Comparison of ENCODE assay signal across 1 cellular context in the genomic region with DNA sequence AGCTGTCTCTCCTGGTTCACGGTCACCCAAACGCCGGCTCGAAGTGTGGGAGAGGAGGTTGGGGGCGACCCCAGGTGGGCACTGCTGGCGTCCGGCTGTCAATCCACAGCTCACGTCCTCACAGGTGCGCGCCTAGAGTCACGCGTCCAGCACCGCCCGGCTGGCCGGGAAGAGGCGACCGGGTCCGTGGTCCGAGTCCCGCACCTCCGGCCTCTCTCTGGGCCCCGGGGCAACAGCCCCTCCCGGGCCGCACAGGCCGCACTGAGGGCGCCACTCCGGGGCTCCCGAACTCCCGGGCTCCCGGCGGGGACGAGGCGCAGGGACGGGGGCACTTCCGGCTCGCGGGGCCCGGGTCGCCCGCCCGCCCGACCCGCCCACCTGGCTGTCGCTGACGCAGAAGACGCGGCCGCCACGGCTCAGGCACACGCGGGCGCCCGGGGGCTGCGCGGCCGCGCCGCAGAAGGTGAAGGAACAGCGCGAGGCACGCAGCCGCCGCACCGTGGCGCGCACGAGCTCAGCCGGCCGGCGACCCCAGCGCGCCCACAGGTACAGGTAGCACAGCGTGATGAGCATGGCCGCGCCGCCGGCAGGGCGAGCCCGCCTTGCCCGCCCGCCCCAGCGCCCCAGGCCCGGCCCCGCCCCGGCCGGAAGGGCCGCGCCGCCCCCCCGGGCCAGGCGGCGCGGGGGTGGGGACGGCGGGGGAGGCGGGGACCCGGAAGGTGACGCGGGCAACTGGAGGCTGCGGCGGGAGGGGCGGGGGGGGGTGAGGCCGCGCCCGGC.
TF ChIP-seq lines count a peak whose summit lies in the region.

A gene (minus strand): TSS at position 604 of the 780 bp plus-strand sequence. CDS start 31 bp downstream, at position 573.

TF ChIP-seq in K562, 482 proteins besides CTCF, POLR2A, EP300 and RAD21 (continued from another document):
- TF ChIP-seq XRCC5 (IDR thresholded peaks at IDR 0.05; ENCODE audit: low read depth, low read length) (no peak), WHSC1 (IDR thresholded peaks at IDR 0.05; ENCODE audit: low read length) (no peak), ZNF695 (CRISPR knock-in tag; IDR thresholded peaks at IDR 0.05) (no peak), ZNF79 (CRISPR knock-in tag; IDR thresholded peaks at IDR 0.05; ENCODE audit: low read depth) (no peak), PHB (CRISPR knock-in tag; IDR thresholded peaks at IDR 0.05) (0 out of 2 replicates have a peak, but pooled peaks have one; percentile 65), NRF1 (conservative IDR thresholded peaks at IDR 0.05 in 1 of 2, IDR thresholded peaks at IDR 0.05 in 1 of 2) (peak in 1 of 2 experiments; percentile 54; a peak in 2 of 4 replicates), SP1 (CRISPR knock-in tag; IDR thresholded peaks at IDR 0.05) (0 out of 2 replicates have a peak, but pooled peaks have one; percentile 10), BMI1 (IDR thresholded peaks at IDR 0.05; ENCODE audit: low read length) (no peak), ZBTB8A (IDR thresholded peaks at IDR 0.05; ENCODE audit: partially characterized antibody) (no peak), NCOA6 (IDR thresholded peaks at IDR 0.05) (no peak), ZNF24 (IDR thresholded peaks at IDR 0.05) (no peak), ZNF146 (CRISPR knock-in tag; IDR thresholded peaks at IDR 0.05; ENCODE audit: unreplicated experiment) (no peak), FOXJ2 (tag; IDR thresholded peaks at IDR 0.05) (no peak), MTA2 (IDR thresholded peaks at IDR 0.05; ENCODE audit: low read depth) (no peak), ZNF696 (CRISPR knock-in tag; conservative IDR thresholded peaks at IDR 0.05) (no peak), CHD2 (IDR thresholded peaks at IDR 0.05; ENCODE audit: low read depth, low read length) (no peak), RBM14 (IDR thresholded peaks at IDR 0.05; ENCODE audit: borderline replicate concordance, insufficient read depth, low read depth, low read length) (0 out of 2 replicates have a peak, but pooled peaks have one; percentile 84), HIVEP1 (CRISPR knock-in tag; IDR thresholded peaks at IDR 0.05) (no peak), MEIS2 (IDR thresholded peaks at IDR 0.05; ENCODE audit: partially characterized antibody) (no peak), CBX2 (IDR thresholded peaks at IDR 0.05; ENCODE audit: insufficient read depth, low read length, poor library complexity, severe bottlenecking) (no peak), ZC3H8 (IDR thresholded peaks at IDR 0.05) (no peak), U2AF2 (optimal IDR thresholded peaks at IDR 0.05; ENCODE audit: low read depth, low read length) (no peak), BACH1 (tag; IDR thresholded peaks at IDR 0.05) (no peak), CAMTA2 (CRISPR knock-in tag; conservative IDR thresholded peaks at IDR 0.05) (no peak), MCM5 (IDR thresholded peaks at IDR 0.05; ENCODE audit: low read depth) (no peak), RFX7 (CRISPR knock-in tag; IDR thresholded peaks at IDR 0.05) (no peak)
- TF ChIP-seq, protein P1, sequence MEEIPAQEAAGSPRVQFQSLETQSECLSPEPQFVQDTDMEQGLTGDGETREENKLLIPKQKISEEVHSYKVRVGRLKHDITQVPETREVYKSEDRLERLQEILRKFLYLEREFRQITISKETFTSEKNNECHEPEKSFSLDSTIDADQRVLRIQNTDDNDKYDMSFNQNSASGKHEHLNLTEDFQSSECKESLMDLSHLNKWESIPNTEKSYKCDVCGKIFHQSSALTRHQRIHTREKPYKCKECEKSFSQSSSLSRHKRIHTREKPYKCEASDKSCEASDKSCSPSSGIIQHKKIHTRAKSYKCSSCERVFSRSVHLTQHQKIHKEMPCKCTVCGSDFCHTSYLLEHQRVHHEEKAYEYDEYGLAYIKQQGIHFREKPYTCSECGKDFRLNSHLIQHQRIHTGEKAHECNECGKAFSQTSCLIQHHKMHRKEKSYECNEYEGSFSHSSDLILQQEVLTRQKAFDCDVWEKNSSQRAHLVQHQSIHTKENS (CRISPR knock-in tag; IDR thresholded peaks at IDR 0.05) = no peak
- TF ChIP-seq, protein P2, sequence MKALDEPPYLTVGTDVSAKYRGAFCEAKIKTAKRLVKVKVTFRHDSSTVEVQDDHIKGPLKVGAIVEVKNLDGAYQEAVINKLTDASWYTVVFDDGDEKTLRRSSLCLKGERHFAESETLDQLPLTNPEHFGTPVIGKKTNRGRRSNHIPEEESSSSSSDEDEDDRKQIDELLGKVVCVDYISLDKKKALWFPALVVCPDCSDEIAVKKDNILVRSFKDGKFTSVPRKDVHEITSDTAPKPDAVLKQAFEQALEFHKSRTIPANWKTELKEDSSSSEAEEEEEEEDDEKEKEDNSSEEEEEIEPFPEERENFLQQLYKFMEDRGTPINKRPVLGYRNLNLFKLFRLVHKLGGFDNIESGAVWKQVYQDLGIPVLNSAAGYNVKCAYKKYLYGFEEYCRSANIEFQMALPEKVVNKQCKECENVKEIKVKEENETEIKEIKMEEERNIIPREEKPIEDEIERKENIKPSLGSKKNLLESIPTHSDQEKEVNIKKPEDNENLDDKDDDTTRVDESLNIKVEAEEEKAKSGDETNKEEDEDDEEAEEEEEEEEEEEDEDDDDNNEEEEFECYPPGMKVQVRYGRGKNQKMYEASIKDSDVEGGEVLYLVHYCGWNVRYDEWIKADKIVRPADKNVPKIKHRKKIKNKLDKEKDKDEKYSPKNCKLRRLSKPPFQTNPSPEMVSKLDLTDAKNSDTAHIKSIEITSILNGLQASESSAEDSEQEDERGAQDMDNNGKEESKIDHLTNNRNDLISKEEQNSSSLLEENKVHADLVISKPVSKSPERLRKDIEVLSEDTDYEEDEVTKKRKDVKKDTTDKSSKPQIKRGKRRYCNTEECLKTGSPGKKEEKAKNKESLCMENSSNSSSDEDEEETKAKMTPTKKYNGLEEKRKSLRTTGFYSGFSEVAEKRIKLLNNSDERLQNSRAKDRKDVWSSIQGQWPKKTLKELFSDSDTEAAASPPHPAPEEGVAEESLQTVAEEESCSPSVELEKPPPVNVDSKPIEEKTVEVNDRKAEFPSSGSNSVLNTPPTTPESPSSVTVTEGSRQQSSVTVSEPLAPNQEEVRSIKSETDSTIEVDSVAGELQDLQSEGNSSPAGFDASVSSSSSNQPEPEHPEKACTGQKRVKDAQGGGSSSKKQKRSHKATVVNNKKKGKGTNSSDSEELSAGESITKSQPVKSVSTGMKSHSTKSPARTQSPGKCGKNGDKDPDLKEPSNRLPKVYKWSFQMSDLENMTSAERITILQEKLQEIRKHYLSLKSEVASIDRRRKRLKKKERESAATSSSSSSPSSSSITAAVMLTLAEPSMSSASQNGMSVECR (CRISPR knock-in tag; IDR thresholded peaks at IDR 0.05) = peak; percentile 48
- TF ChIP-seq, protein P3, sequence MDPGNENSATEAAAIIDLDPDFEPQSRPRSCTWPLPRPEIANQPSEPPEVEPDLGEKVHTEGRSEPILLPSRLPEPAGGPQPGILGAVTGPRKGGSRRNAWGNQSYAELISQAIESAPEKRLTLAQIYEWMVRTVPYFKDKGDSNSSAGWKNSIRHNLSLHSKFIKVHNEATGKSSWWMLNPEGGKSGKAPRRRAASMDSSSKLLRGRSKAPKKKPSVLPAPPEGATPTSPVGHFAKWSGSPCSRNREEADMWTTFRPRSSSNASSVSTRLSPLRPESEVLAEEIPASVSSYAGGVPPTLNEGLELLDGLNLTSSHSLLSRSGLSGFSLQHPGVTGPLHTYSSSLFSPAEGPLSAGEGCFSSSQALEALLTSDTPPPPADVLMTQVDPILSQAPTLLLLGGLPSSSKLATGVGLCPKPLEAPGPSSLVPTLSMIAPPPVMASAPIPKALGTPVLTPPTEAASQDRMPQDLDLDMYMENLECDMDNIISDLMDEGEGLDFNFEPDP (CRISPR knock-in tag; IDR thresholded peaks at IDR 0.05) = no peak
- TF ChIP-seq, protein P4, sequence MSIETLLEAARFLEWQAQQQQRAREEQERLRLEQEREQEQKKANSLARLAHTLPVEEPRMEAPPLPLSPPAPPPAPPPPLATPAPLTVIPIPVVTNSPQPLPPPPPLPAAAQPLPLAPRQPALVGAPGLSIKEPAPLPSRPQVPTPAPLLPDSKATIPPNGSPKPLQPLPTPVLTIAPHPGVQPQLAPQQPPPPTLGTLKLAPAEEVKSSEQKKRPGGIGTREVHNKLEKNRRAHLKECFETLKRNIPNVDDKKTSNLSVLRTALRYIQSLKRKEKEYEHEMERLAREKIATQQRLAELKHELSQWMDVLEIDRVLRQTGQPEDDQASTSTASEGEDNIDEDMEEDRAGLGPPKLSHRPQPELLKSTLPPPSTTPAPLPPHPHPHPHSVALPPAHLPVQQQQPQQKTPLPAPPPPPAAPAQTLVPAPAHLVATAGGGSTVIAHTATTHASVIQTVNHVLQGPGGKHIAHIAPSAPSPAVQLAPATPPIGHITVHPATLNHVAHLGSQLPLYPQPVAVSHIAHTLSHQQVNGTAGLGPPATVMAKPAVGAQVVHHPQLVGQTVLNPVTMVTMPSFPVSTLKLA (conservative IDR thresholded peaks at IDR 0.05) = peak in 1 of 2 experiments; percentile 39; a peak in 2 of 4 replicates
- TF ChIP-seq, protein P5, sequence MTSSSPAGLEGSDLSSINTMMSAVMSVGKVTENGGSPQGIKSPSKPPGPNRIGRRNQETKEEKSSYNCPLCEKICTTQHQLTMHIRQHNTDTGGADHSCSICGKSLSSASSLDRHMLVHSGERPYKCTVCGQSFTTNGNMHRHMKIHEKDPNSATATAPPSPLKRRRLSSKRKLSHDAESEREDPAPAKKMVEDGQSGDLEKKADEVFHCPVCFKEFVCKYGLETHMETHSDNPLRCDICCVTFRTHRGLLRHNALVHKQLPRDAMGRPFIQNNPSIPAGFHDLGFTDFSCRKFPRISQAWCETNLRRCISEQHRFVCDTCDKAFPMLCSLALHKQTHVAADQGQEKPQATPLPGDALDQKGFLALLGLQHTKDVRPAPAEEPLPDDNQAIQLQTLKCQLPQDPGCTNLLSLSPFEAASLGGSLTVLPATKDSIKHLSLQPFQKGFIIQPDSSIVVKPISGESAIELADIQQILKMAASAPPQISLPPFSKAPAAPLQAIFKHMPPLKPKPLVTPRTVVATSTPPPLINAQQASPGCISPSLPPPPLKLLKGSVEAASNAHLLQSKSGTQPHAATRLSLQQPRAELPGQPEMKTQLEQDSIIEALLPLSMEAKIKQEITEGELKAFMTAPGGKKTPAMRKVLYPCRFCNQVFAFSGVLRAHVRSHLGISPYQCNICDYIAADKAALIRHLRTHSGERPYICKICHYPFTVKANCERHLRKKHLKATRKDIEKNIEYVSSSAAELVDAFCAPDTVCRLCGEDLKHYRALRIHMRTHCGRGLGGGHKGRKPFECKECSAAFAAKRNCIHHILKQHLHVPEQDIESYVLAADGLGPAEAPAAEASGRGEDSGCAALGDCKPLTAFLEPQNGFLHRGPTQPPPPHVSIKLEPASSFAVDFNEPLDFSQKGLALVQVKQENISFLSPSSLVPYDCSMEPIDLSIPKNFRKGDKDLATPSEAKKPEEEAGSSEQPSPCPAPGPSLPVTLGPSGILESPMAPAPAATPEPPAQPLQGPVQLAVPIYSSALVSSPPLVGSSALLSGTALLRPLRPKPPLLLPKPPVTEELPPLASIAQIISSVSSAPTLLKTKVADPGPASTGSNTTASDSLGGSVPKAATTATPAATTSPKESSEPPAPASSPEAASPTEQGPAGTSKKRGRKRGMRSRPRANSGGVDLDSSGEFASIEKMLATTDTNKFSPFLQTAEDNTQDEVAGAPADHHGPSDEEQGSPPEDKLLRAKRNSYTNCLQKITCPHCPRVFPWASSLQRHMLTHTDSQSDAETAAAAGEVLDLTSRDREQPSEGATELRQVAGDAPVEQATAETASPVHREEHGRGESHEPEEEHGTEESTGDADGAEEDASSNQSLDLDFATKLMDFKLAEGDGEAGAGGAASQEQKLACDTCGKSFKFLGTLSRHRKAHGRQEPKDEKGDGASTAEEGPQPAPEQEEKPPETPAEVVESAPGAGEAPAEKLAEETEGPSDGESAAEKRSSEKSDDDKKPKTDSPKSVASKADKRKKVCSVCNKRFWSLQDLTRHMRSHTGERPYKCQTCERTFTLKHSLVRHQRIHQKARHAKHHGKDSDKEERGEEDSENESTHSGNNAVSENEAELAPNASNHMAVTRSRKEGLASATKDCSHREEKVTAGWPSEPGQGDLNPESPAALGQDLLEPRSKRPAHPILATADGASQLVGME (CRISPR knock-in tag; IDR thresholded peaks at IDR 0.05) = no peak
- TF ChIP-seq, protein P6, sequence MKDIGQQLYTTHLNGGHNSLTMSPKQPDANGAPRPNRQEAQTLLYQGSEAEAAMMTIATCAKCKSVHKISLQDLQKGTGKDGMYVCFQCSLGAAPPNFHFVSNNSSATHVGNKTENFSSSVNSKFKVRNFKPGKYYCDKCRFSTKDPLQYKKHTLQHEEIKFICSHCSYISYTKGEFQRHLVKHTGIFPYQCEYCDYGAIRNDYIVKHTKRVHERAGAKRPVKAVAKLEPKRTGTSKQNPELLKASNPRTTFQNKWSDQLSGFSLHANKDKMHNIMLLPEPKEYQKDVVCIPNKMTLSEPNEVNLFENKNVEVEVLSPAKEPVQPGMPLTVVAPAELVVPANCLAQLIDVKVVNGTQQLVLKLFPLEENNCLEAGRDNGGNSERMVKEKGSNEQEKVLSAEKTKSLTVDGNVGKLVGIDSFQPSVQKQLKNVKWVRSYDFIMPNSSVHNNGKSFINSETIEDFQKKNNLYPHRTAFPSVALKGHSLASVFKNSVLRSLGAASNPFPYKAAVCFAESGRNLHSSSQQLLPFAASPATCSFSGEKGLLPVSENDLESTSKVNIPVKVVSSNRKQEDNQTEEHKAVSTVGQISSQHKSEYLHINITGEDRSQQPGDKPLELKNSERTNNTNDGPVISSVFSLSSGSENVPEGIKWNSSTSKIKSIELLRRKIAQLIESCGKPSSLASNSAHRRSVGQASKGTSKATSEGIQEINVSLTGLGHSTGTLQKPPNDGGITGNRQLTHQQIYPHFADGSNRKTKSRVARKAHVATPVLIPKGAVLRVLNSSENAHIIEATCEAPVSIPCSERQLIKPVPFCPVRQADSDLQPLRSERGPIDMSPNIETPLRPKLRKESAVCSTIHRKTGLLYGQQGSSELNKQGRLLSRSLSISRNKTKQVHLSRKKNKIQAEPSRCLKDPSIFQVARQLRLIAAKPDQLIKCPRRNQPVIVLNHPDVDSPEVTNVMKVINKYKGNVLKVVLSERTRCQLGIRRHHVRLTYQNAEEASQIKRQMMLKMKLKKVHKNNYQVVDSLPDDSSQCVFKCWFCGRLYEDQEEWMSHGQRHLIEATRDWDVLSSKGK (CRISPR knock-in tag; IDR thresholded peaks at IDR 0.05) = no peak
- TF ChIP-seq, protein P7, sequence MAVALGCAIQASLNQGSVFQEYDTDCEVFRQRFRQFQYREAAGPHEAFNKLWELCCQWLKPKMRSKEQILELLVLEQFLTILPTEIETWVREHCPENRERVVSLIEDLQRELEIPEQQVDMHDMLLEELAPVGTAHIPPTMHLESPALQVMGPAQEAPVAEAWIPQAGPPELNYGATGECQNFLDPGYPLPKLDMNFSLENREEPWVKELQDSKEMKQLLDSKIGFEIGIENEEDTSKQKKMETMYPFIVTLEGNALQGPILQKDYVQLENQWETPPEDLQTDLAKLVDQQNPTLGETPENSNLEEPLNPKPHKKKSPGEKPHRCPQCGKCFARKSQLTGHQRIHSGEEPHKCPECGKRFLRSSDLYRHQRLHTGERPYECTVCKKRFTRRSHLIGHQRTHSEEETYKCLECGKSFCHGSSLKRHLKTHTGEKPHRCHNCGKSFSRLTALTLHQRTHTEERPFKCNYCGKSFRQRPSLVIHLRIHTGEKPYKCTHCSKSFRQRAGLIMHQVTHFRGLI (CRISPR knock-in tag; IDR thresholded peaks at IDR 0.05) = no peak
- TF ChIP-seq, protein P8, sequence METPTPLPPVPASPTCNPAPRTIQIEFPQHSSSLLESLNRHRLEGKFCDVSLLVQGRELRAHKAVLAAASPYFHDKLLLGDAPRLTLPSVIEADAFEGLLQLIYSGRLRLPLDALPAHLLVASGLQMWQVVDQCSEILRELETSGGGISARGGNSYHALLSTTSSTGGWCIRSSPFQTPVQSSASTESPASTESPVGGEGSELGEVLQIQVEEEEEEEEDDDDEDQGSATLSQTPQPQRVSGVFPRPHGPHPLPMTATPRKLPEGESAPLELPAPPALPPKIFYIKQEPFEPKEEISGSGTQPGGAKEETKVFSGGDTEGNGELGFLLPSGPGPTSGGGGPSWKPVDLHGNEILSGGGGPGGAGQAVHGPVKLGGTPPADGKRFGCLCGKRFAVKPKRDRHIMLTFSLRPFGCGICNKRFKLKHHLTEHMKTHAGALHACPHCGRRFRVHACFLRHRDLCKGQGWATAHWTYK (CRISPR knock-in tag; IDR thresholded peaks at IDR 0.05) = no peak
